In the genomic region with DNA sequence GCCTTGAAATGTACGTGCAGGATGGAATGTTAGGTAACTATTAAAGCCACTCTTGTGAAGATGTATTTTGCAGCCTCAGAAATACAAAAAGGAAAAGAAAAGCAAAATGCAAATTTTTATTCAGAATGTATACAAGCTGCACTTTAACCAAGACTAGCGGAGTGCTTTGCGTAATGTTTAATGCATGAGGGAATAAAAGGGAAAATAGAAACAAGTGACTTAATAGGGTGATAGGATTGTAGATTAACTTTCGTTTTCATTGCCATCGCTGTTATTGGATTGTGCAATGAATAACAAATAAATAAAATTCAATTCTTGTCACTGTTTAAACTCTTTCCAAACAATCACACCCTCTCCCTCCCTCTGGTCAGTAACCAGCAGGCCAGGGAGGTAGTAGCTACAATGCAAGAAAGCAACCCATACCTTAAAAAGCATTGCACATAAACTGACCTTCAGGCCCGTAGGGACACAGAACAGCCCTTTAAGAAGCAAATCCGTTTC, we compare ENCODE assay signal across 8 cellular contexts. TPM values are rescaled to one million over a fixed set of nuclear protein-coding genes. Genes with fewer than 3 reads are reported as not detected.
A peak's percentile ranks its signal among the peaks of the same experiment; 100 is the strongest.
DNase-seq lines count a peak whose midpoint lies in the region; ATAC-seq, FAIRE-seq and TF ChIP-seq lines count a peak whose summit lies in the region.

No MANE protein-coding gene starts in this region.

- intact Hi-C loops in endothelial cell of umbilical vein (cut with micrococcal nuclease), result loop anchor here (5.0 kb wide), 1 partner anchor 420 kb away; a partner anchor contains a TSS
- intact Hi-C loops in ovary (cut with DNase I), result no loop called here

- H3K9ac ChIP-seq in OCI-LY1 (ENCODE audit: low read length), result peak overlapping the region; percentile 90
- H3K9ac ChIP-seq in endothelial cell of umbilical vein (replicated peaks; ENCODE audit: extremely low read depth, insufficient read depth, low read length), result no peak overlapping the region

- no peaks in the 10 kb centered on the region for H3F3A ChIP-seq in OCI-LY1 (ENCODE audit: insufficient read depth, low read length)

- CTCF ChIA-PET in endothelial cell of umbilical vein (lab: Charles Lee), result interaction anchor here (1.0 kb wide), 1 partner anchor 9 kb away, joined by 3 read pairs; no protein-coding TSS in a partner anchor

- no peaks in the 10 kb centered on the region for H4K20me1 ChIP-seq in OCI-LY1 (ENCODE audit: insufficient read depth, low read length)
- no peaks in the 10 kb centered on the region for H4K20me1 ChIP-seq in endothelial cell of umbilical vein (replicated peaks; ENCODE audit: control insufficient read depth, extremely low read depth, insufficient read depth, low read length)

- dilution Hi-C loops in endothelial cell of umbilical vein (cut with MboI; ENCODE audit: extremely low pct_ligation_motif_present, low sequenced_read_pairs), result no loop called here

- H3K4me2 ChIP-seq in OCI-LY1 (ENCODE audit: low read length) (peak overlapping the region; percentile 88), endothelial cell of umbilical vein (ENCODE audit: insufficient read depth, low read length) (peak overlapping the region; percentile 83)

- H3K4me3 ChIP-seq in OCI-LY1 (ENCODE audit: low read depth, low read length, poor library complexity, severe bottlenecking) (peak overlapping the region; percentile 83), endothelial cell of umbilical vein (replicated peaks in 1 of 3; ENCODE audit: insufficient read depth in 1 of 3, low read depth in 1 of 3, low read length in 3 of 3) (peak overlapping the region in 2 of 3 experiments; percentile 67 to 82), ovary (peak overlapping the region; percentile 98)

- ATAC-seq in GM18867 (IDR thresholded peaks at IDR 0.05; ENCODE audit: unreplicated experiment), result no peak

- H3K9me2 ChIP-seq in OCI-LY1 (ENCODE audit: low read depth, low read length), result no peaks in the 10 kb centered on the region

- 54 to 61% (median 56%) methylated on average over 7 of the region's 7 CpGs for WGBS in ovary, 3 donors

- no peak overlapping the region for H3K27ac ChIP-seq in OCI-LY1 (ENCODE audit: low read depth, low read length, poor library complexity, severe bottlenecking)
- no peak overlapping the region for H3K27ac ChIP-seq in endothelial cell of umbilical vein (ENCODE audit: insufficient read depth, low read depth, low read length)
- H3K27ac ChIP-seq in ovary, result peak overlapping the region in 1 of 2 donors; percentile 98

- TF ChIP-seq POLR2A in endothelial cell of umbilical vein (IDR thresholded peaks at IDR 0.05; ENCODE audit: low read depth, low read length) (no peak), ovary (IDR thresholded peaks at IDR 0.05) (no peak)

- H2AFZ ChIP-seq in OCI-LY1 (ENCODE audit: low read length), result peak overlapping the region; percentile 92
- H2AFZ ChIP-seq in endothelial cell of umbilical vein (ENCODE audit: low read depth, low read length), result peak overlapping the region; percentile 96

- POLR2A ChIA-PET in endothelial cell of umbilical vein (lab: Charles Lee), result no interaction called here

- H3K27me3 ChIP-seq in OCI-LY1 (ENCODE audit: insufficient read depth, low read length) (no peaks in the 10 kb centered on the region), endothelial cell of umbilical vein (ENCODE audit: control insufficient read depth in 2 of 2, insufficient read depth in 2 of 2, low read length in 2 of 2) (no peaks in the 10 kb centered on the region), ovary (no peaks in the 10 kb centered on the region)

- no TSS peak for BruUV-seq in endothelial cell of umbilical vein (replicated peaks; lab: Mats Ljungman, UMichigan)

- peak; percentile 50 for DNase-seq in NCI-H1417 treated with DMSO at 0.1 percent for 48 hours (lab: John Stamatoyannopoulos, UW)
- DNase-seq in NCI-H1417 (lab: John Stamatoyannopoulos, UW), result no peak
- no peak for DNase-seq in endothelial cell of umbilical vein (ENCODE audit: low read depth, low spot score)
- no peak for DNase-seq in ovary
- DNase-seq in cortex of kidney (lab: John Stamatoyannopoulos, UW), result no peak
- DNase-seq in NCI-H146 (lab: John Stamatoyannopoulos, UW), result no peak

- peaks cover 10% of the 10 kb centered on the region; the same call in 1 of the 2 replicates for H3K36me3 ChIP-seq in OCI-LY1 (ENCODE audit: insufficient read depth, low read length)
- no peaks in the 10 kb centered on the region for H3K36me3 ChIP-seq in endothelial cell of umbilical vein (ENCODE audit: control insufficient read depth in 2 of 2, extremely low read depth in 1 of 2, insufficient read depth in 2 of 2, low read length in 2 of 2)
- no peaks in the 10 kb centered on the region for H3K36me3 ChIP-seq in ovary

- H3K9me3 ChIP-seq in OCI-LY1 (ENCODE audit: low read length) (no peaks in the 10 kb centered on the region), endothelial cell of umbilical vein (replicated peaks; ENCODE audit: control insufficient read depth, insufficient read depth, low read length) (no peaks in the 10 kb centered on the region), ovary (no peaks in the 10 kb centered on the region)

- no peak for FAIRE-seq in endothelial cell of umbilical vein (lab: Jason Lieb, UNC)

- no peaks in the 10 kb centered on the region for H3K9me1 ChIP-seq in endothelial cell of umbilical vein (replicated peaks; ENCODE audit: control insufficient read depth, extremely low read depth, insufficient read depth, low read length)

- TF ChIP-seq CTCF in OCI-LY1 (IDR thresholded peaks at IDR 0.05; ENCODE audit: low read length) (no peak), endothelial cell of umbilical vein (IDR thresholded peaks at IDR 0.05; ENCODE audit: extremely low read depth in 1 of 2, insufficient read depth in 1 of 2, low read depth in 1 of 2, low read length in 2 of 2) (no peak), ovary (IDR thresholded peaks at IDR 0.05) (no peak)

- H3K4me1 ChIP-seq in OCI-LY1 (ENCODE audit: insufficient read depth, low read length, severe bottlenecking), result peaks cover 39% of the 10 kb centered on the region
- H3K4me1 ChIP-seq in endothelial cell of umbilical vein (ENCODE audit: control insufficient read depth, extremely low read depth, insufficient read depth, low read length), result peaks cover 7% of the 10 kb centered on the region
- peaks cover 7% of the 10 kb centered on the region for H3K4me1 ChIP-seq in ovary (ENCODE audit: insufficient read depth)

- TF ChIP-seq EP300 in ovary (IDR thresholded peaks at IDR 0.05), result no peak

- H3K79me2 ChIP-seq in OCI-LY1 (ENCODE audit: insufficient read depth, low read length) (peaks cover 41% of the 10 kb centered on the region), endothelial cell of umbilical vein (ENCODE audit: control insufficient read depth, insufficient read depth, low read length) (peaks cover 37% of the 10 kb centered on the region)

TF ChIP-seq in endothelial cell of umbilical vein, 7 proteins besides CTCF, POLR2A, EP300 and RAD21:
- no peak for TF ChIP-seq EZH2 (IDR thresholded peaks at IDR 0.05; ENCODE audit: borderline replicate concordance, low read depth, low read length, severe bottlenecking)
- TF ChIP-seq MYC (IDR thresholded peaks at IDR 0.05; ENCODE audit: low read depth, low read length), result no peak
- TF ChIP-seq, protein P1, sequence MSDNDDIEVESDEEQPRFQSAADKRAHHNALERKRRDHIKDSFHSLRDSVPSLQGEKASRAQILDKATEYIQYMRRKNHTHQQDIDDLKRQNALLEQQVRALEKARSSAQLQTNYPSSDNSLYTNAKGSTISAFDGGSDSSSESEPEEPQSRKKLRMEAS (IDR thresholded peaks at IDR 0.05; ENCODE audit: insufficient read depth, insufficient read length), result no peak
- TF ChIP-seq FOS (IDR thresholded peaks at IDR 0.05; ENCODE audit: borderline replicate concordance, insufficient read depth, low read length), result no peak
- no peak for TF ChIP-seq POLR2AphosphoS5 (IDR thresholded peaks at IDR 0.05; ENCODE audit: insufficient read depth, low read depth, low read length)
- no peak for TF ChIP-seq JUN (IDR thresholded peaks at IDR 0.05; ENCODE audit: borderline replicate concordance, insufficient read depth, insufficient read length, low read depth)
- TF ChIP-seq GATA2 (IDR thresholded peaks at IDR 0.05; ENCODE audit: insufficient read depth, insufficient read length, low read depth, low read length), result no peak

RNA-seq across cellular contexts. Expression of a gene that starts 0.6 kb away (rescaled TPM):
- 58.4 and 69.6 TPM in 2 replicates for total RNA-seq in endothelial cell of umbilical vein
- polyA plus RNA-seq in endothelial cell of umbilical vein, result 11.4 and 14.1 TPM in 2 replicates
- polyA plus RNA-seq in endothelial cell of umbilical vein (2011; cell fraction: cytosol; rRNA removed), result 12.0 and 13.7 TPM in 2 replicates
- 23.3 and 30.5 TPM in 2 replicates for polyA plus RNA-seq in endothelial cell of umbilical vein (2011; cell fraction: nucleus; rRNA removed)
- polyA plus RNA-seq in endothelial cell of umbilical vein (2012), result 49.2 and 62.5 TPM in 2 replicates
- polyA minus RNA-seq in endothelial cell of umbilical vein, result 46.9 and 74.8 TPM in 2 replicates
- polyA minus RNA-seq in endothelial cell of umbilical vein (2011; cell fraction: cytosol; rRNA and poly(A)+ RNA removed), result 337 TPM
- 33.6 and 50.2 TPM in 2 replicates for polyA minus RNA-seq in endothelial cell of umbilical vein (2011; cell fraction: nucleus; rRNA and poly(A)+ RNA removed)
- 100 to 1,000 TPM in 6 of 7 donors, 10 to 100 TPM in 1; 83.6 to 348 (median 126) TPM for total RNA-seq in ovary
- polyA plus RNA-seq in ovary, result 10 to 100 TPM; 26.1 to 38.4 TPM
